ENCODE assay signal across 21 cellular contexts in the genomic region with DNA sequence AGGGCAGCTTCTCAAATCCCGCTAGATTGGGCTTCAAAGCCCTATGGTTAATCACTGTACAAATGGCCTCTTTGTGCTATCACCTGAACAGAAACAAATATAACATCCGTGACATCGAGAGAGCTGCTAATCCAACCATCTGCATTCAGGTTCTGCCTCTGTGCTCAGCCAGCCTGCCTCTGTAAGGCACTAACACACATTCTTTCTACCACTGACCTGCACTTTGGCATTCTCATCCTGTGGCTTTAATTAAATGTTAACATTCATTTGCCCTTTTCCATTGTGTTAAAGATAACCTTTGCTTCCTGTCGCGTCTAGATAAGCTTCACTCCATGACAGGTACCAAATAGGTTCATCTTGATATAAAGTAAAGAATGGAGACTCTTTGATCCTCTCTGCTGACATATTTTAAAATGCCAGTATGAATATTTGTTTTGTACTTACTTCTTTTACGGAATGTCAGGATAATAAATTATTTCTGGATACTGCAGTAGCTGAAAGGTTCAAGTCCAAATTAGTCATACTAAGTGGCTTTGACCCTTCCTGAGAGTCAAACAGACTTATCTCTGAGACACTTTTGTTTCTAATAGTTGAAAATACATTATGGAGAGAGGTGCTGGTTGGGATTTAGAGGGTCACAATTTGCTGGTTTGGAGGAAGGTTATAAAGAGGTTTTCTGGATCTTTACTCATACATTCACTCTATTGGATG.
"Had no signal": no experiment of that assay in that cellular context is flagged by ENCODE, and none has a peak within 500 bp of the region (broad histone marks: within the 10 kb centered on the region; RNA-seq: fewer than 3 reads in every experiment).

No MANE protein-coding gene starts in this region.

- H3K4me3 ChIP-seq: esophagus squamous epithelium, lung, right atrium auricular region, tibial nerve had no signal

- H3K4me1 ChIP-seq: right atrium auricular region, tibial nerve had no signal

- ATAC-seq: activated CD8-positive, alpha-beta T cell treated with anti-CD3 and anti-CD28 coated beads, Interleukin-2, amount 10 ng/mL, durations not matched to agents 7 days and 5 days; left lobe of liver had no signal

- H3K9me3 ChIP-seq: esophagus squamous epithelium, right atrium auricular region had no signal

- H3K36me3 ChIP-seq: esophagus squamous epithelium, right atrium auricular region, tibial nerve had no signal

- H3K27ac ChIP-seq: esophagus squamous epithelium, right atrium auricular region, tibial nerve had no signal

- H3K27me3 Mint-ChIP-seq: activated CD4-positive, alpha-beta T cell treated with anti-CD3 and anti-CD28 coated beads, Interleukin-2, amount 10 ng/mL, durations not matched to agents 24 days and 14 days; activated T-cell treated with anti-CD3 and anti-CD28 coated beads, Interleukin-2, amount 50 U/mL, for 24 hours had no signal

- H3K9me3 Mint-ChIP-seq: activated naive CD4-positive, alpha-beta T cell treated with anti-CD3 and anti-CD28 coated beads for 36 hours; nephron had no signal

- DNase-seq: activated CD4-positive, alpha-beta T cell treated with anti-CD3 and anti-CD28 coated beads, Interleukin-2, amount 10 ng/mL, durations not matched to agents 24 days and 14 days; activated CD8-positive, alpha-beta T cell treated with anti-CD3 and anti-CD28 coated beads, Interleukin-2, amount 10 ng/mL, durations not matched to agents 7 days and 5 days; activated naive CD4-positive, alpha-beta T cell treated with anti-CD3 and anti-CD28 coated beads for 36 hours; activated T-cell treated with anti-CD3 and anti-CD28 coated beads, Interleukin-2, amount 50 U/mL, for 24 hours; aorta; cortex of kidney; effector CD4-positive, alpha-beta T cell; esophagus squamous epithelium; hippocampal formation; islet precursor cell; occipital lobe; stimulated activated CD4-positive, alpha-beta T cell treated with anti-CD3 and anti-CD28 coated beads, Interleukin-2, amount 100 ng/mL, for 24 hours; stimulated activated naive CD4-positive, alpha-beta T cell treated with Interleukin-2 at 50 U/mL for 16 hours; substantia nigra; T1000 had no signal

- H3K4me1 Mint-ChIP-seq: activated CD4-positive, alpha-beta T cell treated with anti-CD3 and anti-CD28 coated beads, Interleukin-2, amount 10 ng/mL, durations not matched to agents 24 days and 14 days; nephron had no signal

- H3K4me3 Mint-ChIP-seq: activated CD4-positive, alpha-beta T cell treated with anti-CD3 and anti-CD28 coated beads, Interleukin-2, amount 10 ng/mL, durations not matched to agents 24 days and 14 days; activated CD8-positive, alpha-beta T cell treated with anti-CD3 and anti-CD28 coated beads, Interleukin-2, amount 10 ng/mL, durations not matched to agents 7 days and 5 days; activated naive CD4-positive, alpha-beta T cell treated with anti-CD3 and anti-CD28 coated beads for 36 hours; activated T-cell treated with anti-CD3 and anti-CD28 coated beads, Interleukin-2, amount 50 U/mL, for 24 hours; mesothelial cell of epicardium; nephron had no signal

- H3K27me3 ChIP-seq: esophagus squamous epithelium, right atrium auricular region, tibial nerve had no signal

- H3K36me3 Mint-ChIP-seq: mesothelial cell of epicardium had no signal

- H3K27ac Mint-ChIP-seq: activated CD4-positive, alpha-beta T cell treated with anti-CD3 and anti-CD28 coated beads, Interleukin-2, amount 10 ng/mL, durations not matched to agents 24 days and 14 days; activated CD8-positive, alpha-beta T cell treated with anti-CD3 and anti-CD28 coated beads, Interleukin-2, amount 10 ng/mL, durations not matched to agents 7 days and 5 days; activated naive CD4-positive, alpha-beta T cell treated with anti-CD3 and anti-CD28 coated beads for 36 hours; activated T-cell treated with anti-CD3 and anti-CD28 coated beads, Interleukin-2, amount 50 U/mL, for 24 hours; mesothelial cell of epicardium; nephron had no signal
